ENCODE assay signal across 17 cellular contexts in genomic region chr15:89459271-89460038, GRCh38. TPM values are rescaled to one million over a fixed set of nuclear protein-coding genes. Genes with fewer than 3 reads are reported as not detected.
DNase-seq lines count a peak whose midpoint lies in the region; ATAC-seq and TF ChIP-seq lines count a peak whose summit lies in the region.
"Had no signal": no experiment of that assay in that cellular context is flagged by ENCODE, and none has a peak within 500 bp of the region (broad histone marks: within the 10 kb centered on the region; RNA-seq: fewer than 3 reads in every experiment).

No MANE protein-coding gene starts in this region.

- H3K4me3 ChIP-seq in body of pancreas (no peak overlapping the region), hepatocyte (no peak overlapping the region), upper lobe of right lung (no peak overlapping the region)

- DNase-seq in body of pancreas (peak in 3 of 4 donors; percentile 36 to 55 (median 52)), hepatocyte (ENCODE audit: low spot score) (peak; percentile 42), mucosa of gallbladder (ENCODE audit: low spot score) (peak; percentile 56), upper lobe of right lung (peak; percentile 31), left cardiac atrium (no peak)
- DNase-seq in activated CD4-positive, alpha-beta T cell treated with anti-CD3 and anti-CD28 coated beads for 48 hours: no peak
- DNase-seq: ACHN, C1 segment of cervical spinal cord, DMS79, GOT3, KG1, NCI-H1417, NCI-H187 treated with DMSO at 0.1 percent for 48 hours, NCI-H345, NCI-H524 treated with DMSO at 0.1 percent for 48 hours had no signal

- H2AFZ ChIP-seq in hepatocyte: no peak overlapping the region

- 26 to 43% methylated on average over 2 of the region's 2 CpGs for WGBS in body of pancreas, 2 donors
- 58% methylated on average over 2 of the region's 2 CpGs for WGBS in hepatocyte (ENCODE audit: low lambda C conversion rate, missing lambda C conversion rate)

- TF ChIP-seq POLR2A in body of pancreas (IDR thresholded peaks at IDR 0.05): peak in 1 of 3 donors; percentile 21

- ATAC-seq in body of pancreas (peak; percentile 19), upper lobe of right lung (no peak), GM21737 (IDR thresholded peaks at IDR 0.05; ENCODE audit: unreplicated experiment) (no peak), left cardiac atrium (no peak)
- ATAC-seq: HCT116 had no signal

- H3K27me3 ChIP-seq in body of pancreas: no peaks in the 10 kb centered on the region
- H3K27me3 ChIP-seq in hepatocyte: no peaks in the 10 kb centered on the region
- peaks cover 8% of the 10 kb centered on the region for H3K27me3 ChIP-seq in upper lobe of right lung

- H3K36me3 ChIP-seq in body of pancreas (replicated peaks in 1 of 2; ENCODE audit: insufficient read depth in 1 of 2, low read depth in 2 of 2) (no peaks in the 10 kb centered on the region), hepatocyte (replicated peaks; ENCODE audit: insufficient read depth, low read depth) (no peaks in the 10 kb centered on the region), upper lobe of right lung (no peaks in the 10 kb centered on the region)

- no peak for TF ChIP-seq CTCF in body of pancreas (IDR thresholded peaks at IDR 0.05)
- TF ChIP-seq CTCF in hepatocyte (IDR thresholded peaks at IDR 0.05; ENCODE audit: poor library complexity): no peak
- no peak for TF ChIP-seq CTCF in upper lobe of right lung (IDR thresholded peaks at IDR 0.05)

- H3K9me3 ChIP-seq in body of pancreas (no peaks in the 10 kb centered on the region), hepatocyte (ENCODE audit: low read depth) (no peaks in the 10 kb centered on the region), upper lobe of right lung (no peaks in the 10 kb centered on the region)

- H3K4me1 ChIP-seq in body of pancreas (peaks cover 62% of the 10 kb centered on the region), hepatocyte (ENCODE audit: insufficient read depth) (no peaks in the 10 kb centered on the region), upper lobe of right lung (no peaks in the 10 kb centered on the region)

- no peaks in the 10 kb centered on the region for H3K79me2 ChIP-seq in hepatocyte

- no peaks in the 10 kb centered on the region for H3K9me2 ChIP-seq in hepatocyte (replicated peaks; ENCODE audit: insufficient read depth)

- H3K27ac ChIP-seq in body of pancreas (peak overlapping the region; percentile 59 to 88 (median 75)), hepatocyte (peak overlapping the region; percentile 76), upper lobe of right lung (no peak overlapping the region)

- no peaks in the 10 kb centered on the region for H4K20me1 ChIP-seq in hepatocyte (ENCODE audit: insufficient read depth, poor library complexity, severe bottlenecking)

- intact Hi-C loops in body of pancreas (cut with DNase I) (no loop called here), upper lobe of right lung (cut with DNase I) (no loop called here), left cardiac atrium (cut with DNase I) (no loop called here)

- peak overlapping the region; percentile 41 for H3K4me2 ChIP-seq in hepatocyte

RNA-seq across cellular contexts. Expression of gene RHCG, which starts 36.9 kb away (rescaled TPM):
- total RNA-seq in body of pancreas (under 1 TPM in 1 of 2 donors, not detected in 1; 0.52 TPM), hepatocyte (1.1 and 3.1 TPM in 2 replicates), mucosa of gallbladder (not detected), upper lobe of right lung (not detected), left cardiac atrium (1 to 10 TPM in 1 of 2 donors, under 1 TPM in 1; 0.15 to 1.8 TPM)
- polyA plus RNA-seq in hepatocyte: 1.7 and 4.1 TPM in 2 replicates

Comparison
In these comparisons a context has a peak if more than half of its experiments do, and no peak if none do; other contexts are left out.
1. DNase-seq: peak in body of pancreas (3 of 4), hepatocyte (single experiment), mucosa of gallbladder (single experiment) and upper lobe of right lung (single experiment); none in activated CD4-positive, alpha-beta T cell treated with anti-CD3 and anti-CD28 coated beads for 48 hours (single experiment) and left cardiac atrium (single experiment).